ENCODE assay signal across 8 cellular contexts in genomic region chr1:90721210-90722194, GRCh38. TPM values are rescaled to one million over a fixed set of nuclear protein-coding genes. Genes with fewer than 3 reads are reported as not detected.
DNase-seq lines count a peak whose midpoint lies in the region; ATAC-seq lines count a peak whose summit lies in the region.

No MANE protein-coding gene starts in this region.

- peaks cover 32 to 58% (median 38%) of the 10 kb centered on the region in 3 donors for H3K4me1 Mint-ChIP-seq in naive B cell

- H3K27me3 Mint-ChIP-seq in naive B cell: peaks cover 70 to 94% (median 93%) of the 10 kb centered on the region in 3 donors

- H3K27ac Mint-ChIP-seq in naive B cell: peak overlapping the region in 3 of 6 donors; percentile 19 to 80 (median 79)

- ATAC-seq in HG02610 (IDR thresholded peaks at IDR 0.05; ENCODE audit: unreplicated experiment) (peak; percentile 62), naive B cell (ENCODE audit: low read depth in 2 of 2) (no peak)

- H3K36me3 Mint-ChIP-seq in naive B cell: peaks cover 20 to 22% of the 10 kb centered on the region in 2 donors

- peaks cover 0 to 71% (median 49%) of the 10 kb centered on the region in 7 donors for H3K9me3 Mint-ChIP-seq in naive B cell

- peak; percentile 29 for DNase-seq in activated T-cell treated with anti-CD3 and anti-CD28 coated beads for 24 hours (ENCODE audit: low read depth)
- no peak for DNase-seq in activated T-cell treated with anti-CD3 and anti-CD28 coated beads for 4 hours
- peak; percentile 79 for DNase-seq in NCI-H1694 (lab: John Stamatoyannopoulos, UW)
- DNase-seq in T follicular helper cell (ENCODE audit: low read depth): peak; percentile 26
- DNase-seq in dermis microvascular lymphatic vessel endothelial cell (ENCODE audit: low read depth in 2 of 2): peak; percentile 32 to 67
- peak; percentile 39 for DNase-seq in naive B cell
- DNase-seq in activated gamma-delta T cell (lab: John Stamatoyannopoulos, UW): no peak

- H3K4me3 Mint-ChIP-seq in naive B cell: peak overlapping the region in 3 of 8 donors; percentile 10 to 84 (median 66)

RNA-seq across cellular contexts. Expression of gene BARHL2, which starts 4.4 kb away (rescaled TPM):
- total RNA-seq in dermis microvascular lymphatic vessel endothelial cell: not detected in 2 replicates
- not detected for polyA plus RNA-seq in naive B cell (ENCODE audit: low read depth in 6 of 6)

Comparison
In these comparisons a context has a peak if more than half of its experiments do, and no peak if none do; other contexts are left out.
1. DNase-seq: peak in activated T-cell treated with anti-CD3 and anti-CD28 coated beads for 24 hours (single experiment), NCI-H1694 (single experiment), T follicular helper cell (single experiment), dermis microvascular lymphatic vessel endothelial cell (2 of 2) and naive B cell (single experiment); none in activated T-cell treated with anti-CD3 and anti-CD28 coated beads for 4 hours (single experiment) and activated gamma-delta T cell (single experiment).